26 cellular contexts compared by ENCODE assay signal in genomic region chr10:96387601-96388000, GRCh38. TPM values are rescaled to one million over a fixed set of nuclear protein-coding genes. Genes with fewer than 3 reads are reported as not detected.
DNase-seq lines count a peak whose midpoint lies in the region; ATAC-seq and TF ChIP-seq lines count a peak whose summit lies in the region.
"Had no signal": no experiment of that assay in that cellular context is flagged by ENCODE, and none has a peak within 500 bp of the region (broad histone marks: within the 10 kb centered on the region; RNA-seq: fewer than 3 reads in every experiment).

No MANE protein-coding gene starts in this region.

- ATAC-seq in activated CD4-positive, alpha-beta T cell treated with anti-CD3 and anti-CD28 coated beads for 36 hours = no peak

- H2AFZ ChIP-seq in smooth muscle cell (ENCODE audit: low read depth) (no peak overlapping the region), H9 (ENCODE audit: low read length) (no peak overlapping the region)
- H2AFZ ChIP-seq: PC-9 had no signal

- no peak overlapping the region for H3K56ac ChIP-seq in H9 (ENCODE audit: insufficient read length, low read depth, low read length)

- H3K4me3 Mint-ChIP-seq in HFFc6 (peak overlapping the region; percentile 53), chondrocyte (ENCODE audit: unreplicated experiment) (no peak overlapping the region), H9 (no peak overlapping the region)
- H3K4me3 Mint-ChIP-seq in activated CD4-positive, alpha-beta T cell treated with anti-CD3 and anti-CD28 coated beads for 36 hours = no peak overlapping the region
- no peak overlapping the region for H3K4me3 Mint-ChIP-seq in activated CD4-positive, alpha-beta T cell treated with anti-CD3 and anti-CD28 coated beads, Interleukin-2, amount 10 ng/mL, durations not matched to agents 7 days and 5 days
- H3K4me3 Mint-ChIP-seq: CD4-positive, alpha-beta memory T cell had no signal

- no peak overlapping the region for H3K23ac ChIP-seq in H9 (ENCODE audit: insufficient read length, low read depth, low read length)

- H3K79me1 ChIP-seq in H9 (ENCODE audit: insufficient read depth, low read depth, low read length, poor library complexity, severe bottlenecking) = no peaks in the 10 kb centered on the region

- H3K23me2 ChIP-seq in H9 (ENCODE audit: insufficient read length, low read depth, low read length, poor library complexity, severe bottlenecking) = no peaks in the 10 kb centered on the region

- POLR2A ChIA-PET in activated CD4-positive, alpha-beta T cell treated with anti-CD3 and anti-CD28 coated beads for 36 hours (lab: Charles Lee) = no interaction called here
- POLR2A ChIA-PET in activated CD4-positive, alpha-beta T cell treated with anti-CD3 and anti-CD28 coated beads, Interleukin-2, amount 10 ng/mL, durations not matched to agents 7 days and 5 days (lab: Charles Lee) = no interaction called here

- no peaks in the 10 kb centered on the region for H3F3A ChIP-seq in smooth muscle cell (ENCODE audit: low read depth)

- H2BK20ac ChIP-seq in H9 (ENCODE audit: low read depth, low read length, poor library complexity, severe bottlenecking) = no peak overlapping the region

- H3K27me3 ChIP-seq in smooth muscle cell (ENCODE audit: low read depth) (peaks cover 4% of the 10 kb centered on the region), H9 (ENCODE audit: insufficient read depth, low read length) (no peaks in the 10 kb centered on the region)
- H3K27me3 ChIP-seq: BLaER1 treated with 17β-estradiol and CSF1 and Interleukin-3, amounts not matched to agents 10 nM and 100 nM had no signal

- no peak overlapping the region for H3T11ph ChIP-seq in H9 (ENCODE audit: low read length)

- H3K27ac ChIP-seq in smooth muscle cell (ENCODE audit: low read depth) (no peak overlapping the region), H9 (ENCODE audit: insufficient read length, low read depth, low read length) (no peak overlapping the region)
- H3K27ac ChIP-seq: BLaER1 treated with 17β-estradiol and CSF1 and Interleukin-3, amounts not matched to agents 10 nM and 100 nM; HL-60; PC-9 had no signal

- no peak overlapping the region for H2BK5ac ChIP-seq in H9 (ENCODE audit: insufficient read length, low read length)

- H2BK120ac ChIP-seq in H9 (ENCODE audit: low read depth, low read length, poor library complexity, severe bottlenecking) = no peak overlapping the region

- H2BK12ac ChIP-seq in H9 (ENCODE audit: insufficient read length, low read depth, low read length) = no peak overlapping the region

- H2AK5ac ChIP-seq in H9 (ENCODE audit: insufficient read length, low read length) = no peak overlapping the region

- peaks cover 32% of the 10 kb centered on the region for H3K4me1 Mint-ChIP-seq in HFFc6 (ENCODE audit: low read depth)
- peaks cover 15% of the 10 kb centered on the region for H3K4me1 Mint-ChIP-seq in chondrocyte (ENCODE audit: low read depth)
- no peaks in the 10 kb centered on the region for H3K4me1 Mint-ChIP-seq in H9
- no peaks in the 10 kb centered on the region for H3K4me1 Mint-ChIP-seq in activated CD4-positive, alpha-beta T cell treated with anti-CD3 and anti-CD28 coated beads for 36 hours
- no peaks in the 10 kb centered on the region for H3K4me1 Mint-ChIP-seq in activated CD4-positive, alpha-beta T cell treated with anti-CD3 and anti-CD28 coated beads, Interleukin-2, amount 10 ng/mL, durations not matched to agents 7 days and 5 days
- H3K4me1 Mint-ChIP-seq: CD4-positive, alpha-beta memory T cell had no signal

- H4K20me1 ChIP-seq in smooth muscle cell (ENCODE audit: low read depth) (no peaks in the 10 kb centered on the region), H9 (ENCODE audit: control insufficient read depth, insufficient read depth, insufficient read length) (no peaks in the 10 kb centered on the region)
- H4K20me1 ChIP-seq: BLaER1 treated with 17β-estradiol and CSF1 and Interleukin-3, amounts not matched to agents 10 nM and 100 nM had no signal

- H3K4me1 ChIP-seq in smooth muscle cell (ENCODE audit: low read depth) (no peaks in the 10 kb centered on the region), H9 (ENCODE audit: insufficient read depth, low read length) (no peaks in the 10 kb centered on the region)
- H3K4me1 ChIP-seq: BLaER1 treated with 17β-estradiol and CSF1 and Interleukin-3, amounts not matched to agents 10 nM and 100 nM; Caco-2 had no signal

- H4K91ac ChIP-seq in H9 (ENCODE audit: insufficient read length, low read depth, low read length) = no peak overlapping the region

- intact Hi-C loops in activated CD4-positive, alpha-beta T cell treated with anti-CD3 and anti-CD28 coated beads for 36 hours (cut with DNase I, micrococcal nuclease) = no loop called here

- no peak overlapping the region for H2BK15ac ChIP-seq in H9 (ENCODE audit: low read depth, low read length)

- H3K36me3 ChIP-seq in smooth muscle cell (ENCODE audit: low read depth) = no peaks in the 10 kb centered on the region
- H3K36me3 ChIP-seq: BLaER1 treated with 17β-estradiol and CSF1 and Interleukin-3, amounts not matched to agents 10 nM and 100 nM had no signal

- H3K9ac ChIP-seq in smooth muscle cell (ENCODE audit: low read depth) (no peak overlapping the region), H9 (ENCODE audit: extremely low read depth, insufficient read length, low read length) (no peak overlapping the region)
- H3K9ac ChIP-seq: BLaER1 treated with 17β-estradiol and CSF1 and Interleukin-3, amounts not matched to agents 10 nM and 100 nM had no signal

- no peak overlapping the region for H3K18ac ChIP-seq in H9 (ENCODE audit: insufficient read length, low read depth, low read length)

- no peak overlapping the region for H3K4me3 ChIP-seq in smooth muscle cell
- H3K4me3 ChIP-seq: BLaER1 treated with 17β-estradiol and CSF1 and Interleukin-3, amounts not matched to agents 10 nM and 100 nM; PC-9 had no signal

- TF ChIP-seq CTCF in HFFc6 (IDR thresholded peaks at IDR 0.05) = no peak
- no peak for TF ChIP-seq CTCF in chondrocyte (IDR thresholded peaks at IDR 0.05)
- TF ChIP-seq CTCF in smooth muscle cell (IDR thresholded peaks at IDR 0.05; ENCODE audit: borderline replicate concordance, insufficient read depth, poor library complexity, severe bottlenecking) = no peak
- no peak for TF ChIP-seq CTCF in H9 (conservative IDR thresholded peaks at IDR 0.05)

- H3K14ac ChIP-seq in H9 (ENCODE audit: insufficient read depth, low read length) = no peak overlapping the region

- DNase-seq in AG20443 (ENCODE audit: low spot score) = peak; percentile 72
- DNase-seq in HFFc6 = peak; percentile 48
- DNase-seq in chondrocyte (ENCODE audit: low spot score) = no peak
- DNase-seq in smooth muscle cell (lab: John Stamatoyannopoulos, UW; ENCODE audit: unreplicated experiment) = no peak
- DNase-seq in H9 = no peak
- DNase-seq in activated CD4-positive, alpha-beta T cell treated with anti-CD3 and anti-CD28 coated beads for 36 hours = no peak
- no peak for DNase-seq in activated CD4-positive, alpha-beta T cell treated with anti-CD3 and anti-CD28 coated beads, Interleukin-2, amount 10 ng/mL, durations not matched to agents 7 days and 5 days
- DNase-seq: Caco-2; CD4-positive, alpha-beta memory T cell; DMS 273 treated with DMSO at 0.1 percent for 48 hours; DND-41; KBM-7; MM.1S; NCI-H1092; NCI-H1436; NCI-H187 treated with DMSO at 0.1 percent for 48 hours; NCI-H226; NCI-H510A treated with DMSO at 0.1 percent for 48 hours; NCI-H748 treated with DMSO at 0.1 percent for 48 hours; PC-9; RPMI8226; SHP77 had no signal

- 72% methylated on average over 7 of the region's 7 CpGs for WGBS in smooth muscle cell (ENCODE audit: low lambda C conversion rate)
- no CpG with 5 or more reads among the region's 7 CpGs for WGBS in H9 (ENCODE audit: extremely low coverage, insufficient read length, low lambda C conversion rate)

- H4K8ac ChIP-seq in H9 (replicated peaks; ENCODE audit: insufficient read length, low read depth, low read length) = no peak overlapping the region

- H3K27ac Mint-ChIP-seq in HFFc6 (peak overlapping the region; percentile 77), chondrocyte (ENCODE audit: unreplicated experiment) (peak overlapping the region; percentile 70), H9 (no peak overlapping the region)
- no peak overlapping the region for H3K27ac Mint-ChIP-seq in activated CD4-positive, alpha-beta T cell treated with anti-CD3 and anti-CD28 coated beads for 36 hours
- H3K27ac Mint-ChIP-seq in activated CD4-positive, alpha-beta T cell treated with anti-CD3 and anti-CD28 coated beads, Interleukin-2, amount 10 ng/mL, durations not matched to agents 7 days and 5 days = no peak overlapping the region
- H3K27ac Mint-ChIP-seq: CD4-positive, alpha-beta memory T cell had no signal

- H3K27me3 Mint-ChIP-seq in HFFc6 (ENCODE audit: insufficient read depth) = peaks cover 8% of the 10 kb centered on the region
- H3K27me3 Mint-ChIP-seq in chondrocyte (ENCODE audit: low read depth) = peaks cover 2% of the 10 kb centered on the region
- peaks cover 7% of the 10 kb centered on the region for H3K27me3 Mint-ChIP-seq in H9 (ENCODE audit: low read depth)
- peaks cover 2% of the 10 kb centered on the region for H3K27me3 Mint-ChIP-seq in activated CD4-positive, alpha-beta T cell treated with anti-CD3 and anti-CD28 coated beads for 36 hours
- H3K27me3 Mint-ChIP-seq in activated CD4-positive, alpha-beta T cell treated with anti-CD3 and anti-CD28 coated beads, Interleukin-2, amount 10 ng/mL, durations not matched to agents 7 days and 5 days = no peaks in the 10 kb centered on the region

- no peaks in the 10 kb centered on the region for H3K36me3 Mint-ChIP-seq in HFFc6 (ENCODE audit: low read depth)
- H3K36me3 Mint-ChIP-seq in chondrocyte (ENCODE audit: low read depth) = no peaks in the 10 kb centered on the region
- H3K36me3 Mint-ChIP-seq in H9 (ENCODE audit: insufficient read depth in 1 of 3, low read depth in 3 of 3) = no peaks in the 10 kb centered on the region
- no peaks in the 10 kb centered on the region for H3K36me3 Mint-ChIP-seq in activated CD4-positive, alpha-beta T cell treated with anti-CD3 and anti-CD28 coated beads for 36 hours (ENCODE audit: low read depth)
- no peaks in the 10 kb centered on the region for H3K36me3 Mint-ChIP-seq in activated CD4-positive, alpha-beta T cell treated with anti-CD3 and anti-CD28 coated beads, Interleukin-2, amount 10 ng/mL, durations not matched to agents 7 days and 5 days (ENCODE audit: low read depth)
- H3K36me3 Mint-ChIP-seq: CD4-positive, alpha-beta memory T cell had no signal

- H4K5ac ChIP-seq in H9 (ENCODE audit: insufficient read length, low read depth, low read length) = no peak overlapping the region

- H3K9me3 Mint-ChIP-seq in HFFc6 (no peaks in the 10 kb centered on the region), chondrocyte (ENCODE audit: low read depth) (no peaks in the 10 kb centered on the region), H9 (no peaks in the 10 kb centered on the region; a peak in 1 of 5 replicates)
- H3K9me3 Mint-ChIP-seq in activated CD4-positive, alpha-beta T cell treated with anti-CD3 and anti-CD28 coated beads for 36 hours (ENCODE audit: low read depth) = no peaks in the 10 kb centered on the region
- H3K9me3 Mint-ChIP-seq in activated CD4-positive, alpha-beta T cell treated with anti-CD3 and anti-CD28 coated beads, Interleukin-2, amount 10 ng/mL, durations not matched to agents 7 days and 5 days = no peaks in the 10 kb centered on the region

- CTCF ChIA-PET in activated CD4-positive, alpha-beta T cell treated with anti-CD3 and anti-CD28 coated beads for 36 hours (lab: Charles Lee) = no interaction called here
- CTCF ChIA-PET in activated CD4-positive, alpha-beta T cell treated with anti-CD3 and anti-CD28 coated beads, Interleukin-2, amount 10 ng/mL, durations not matched to agents 7 days and 5 days (lab: Charles Lee) = interaction anchor here (1.4 kb wide), 1 partner anchor 12 kb away, joined by 4 read pairs; no protein-coding TSS in a partner anchor

- H3K79me2 ChIP-seq in smooth muscle cell (ENCODE audit: low read depth) (no peaks in the 10 kb centered on the region), H9 (ENCODE audit: insufficient read depth, low read length) (no peaks in the 10 kb centered on the region)

- no peak overlapping the region for H3K4ac ChIP-seq in H9 (ENCODE audit: low read depth, low read length)

- H3K9me3 ChIP-seq in smooth muscle cell (replicated peaks; ENCODE audit: low read depth) (no peaks in the 10 kb centered on the region), H9 (ENCODE audit: control insufficient read depth, low read depth, low read length) (no peaks in the 10 kb centered on the region)
- H3K9me3 ChIP-seq: Caco-2 had no signal

- H3K4me2 ChIP-seq in smooth muscle cell (peak overlapping the region; percentile 46), H9 (ENCODE audit: insufficient read depth, insufficient read length, low read length) (no peak overlapping the region)
- H3K4me2 ChIP-seq: BLaER1 treated with 17β-estradiol and CSF1 and Interleukin-3, amounts not matched to agents 10 nM and 100 nM; PC-9 had no signal

RNA-seq across cellular contexts. Expression of gene OPALIN, which starts 28.8 kb away (rescaled TPM):
- total RNA-seq in HFFc6 (2021; fragmentation: NEBNext Ultra II Directional; extraction: Animal tissue kit (Norgen Biotek cat#: 25700)) = not detected
- not detected in 3 replicates for total RNA-seq in chondrocyte
- not detected in 2 replicates for total RNA-seq in smooth muscle cell
- not detected in 2 replicates for polyA plus RNA-seq in smooth muscle cell
- total RNA-seq in H9 (2021) = not detected in 2 replicates
- not detected for total RNA-seq in activated CD4-positive, alpha-beta T cell treated with anti-CD3 and anti-CD28 coated beads for 36 hours
- not detected for total RNA-seq in activated CD4-positive, alpha-beta T cell treated with anti-CD3 and anti-CD28 coated beads, Interleukin-2, amount 10 ng/mL, durations not matched to agents 7 days and 5 days
- total RNA-seq: Caco-2; CD4-positive, alpha-beta memory T cell; G401; HT1080; PC-9 had no signal
- polyA plus RNA-seq: CD4-positive, alpha-beta memory T cell had no signal

Comparison
In these comparisons a context has a peak if more than half of its experiments do, and no peak if none do; other contexts are left out.
1. DNase-seq: peak in AG20443 (single experiment) and HFFc6 (single experiment); none in chondrocyte (single experiment), smooth muscle cell (single experiment), H9 (single experiment), activated CD4-positive, alpha-beta T cell treated with anti-CD3 and anti-CD28 coated beads for 36 hours (single experiment) and activated CD4-positive, alpha-beta T cell treated with anti-CD3 and anti-CD28 coated beads, Interleukin-2, amount 10 ng/mL, durations not matched to agents 7 days and 5 days (single experiment).
2. H3K27ac Mint-ChIP-seq: peak in HFFc6 (single experiment) and chondrocyte (single experiment); none in H9 (0 of 3), activated CD4-positive, alpha-beta T cell treated with anti-CD3 and anti-CD28 coated beads for 36 hours (single experiment) and activated CD4-positive, alpha-beta T cell treated with anti-CD3 and anti-CD28 coated beads, Interleukin-2, amount 10 ng/mL, durations not matched to agents 7 days and 5 days (single experiment).